ENCODE assay signal across 8 cellular contexts in genomic region chr2:44362207-44363015, GRCh38.
DNase-seq lines count a peak whose midpoint lies in the region; ATAC-seq and TF ChIP-seq lines count a peak whose summit lies in the region.

No MANE protein-coding gene starts in this region.

- H3K9ac ChIP-seq in KMS-11, result peak overlapping the region; percentile 97

- peak; percentile 21 for ATAC-seq in GM21576 (IDR thresholded peaks at IDR 0.05; ENCODE audit: unreplicated experiment)
- ATAC-seq in GM19324 (IDR thresholded peaks at IDR 0.05; ENCODE audit: low FRiP score, unreplicated experiment), result no peak

- no peaks in the 10 kb centered on the region for H3K36me3 ChIP-seq in KMS-11 (ENCODE audit: insufficient read depth)

- TF ChIP-seq CTCF in KMS-11 (conservative IDR thresholded peaks at IDR 0.05; ENCODE audit: low read depth, low read length) (no peak), VCaP (conservative IDR thresholded peaks at IDR 0.05) (no peak)

- peak overlapping the region; percentile 80 for H3K4me2 ChIP-seq in KMS-11

- no peaks in the 10 kb centered on the region for H4K20me1 ChIP-seq in KMS-11 (ENCODE audit: insufficient read depth)

- peaks cover 33% of the 10 kb centered on the region for H3K4me1 ChIP-seq in KMS-11 (ENCODE audit: low read depth, poor library complexity, severe bottlenecking)

- peak overlapping the region; percentile 93 for H2AFZ ChIP-seq in KMS-11 (ENCODE audit: low read depth)

- peaks cover 39% of the 10 kb centered on the region; the same call in 1 of the 2 replicates for H3K79me2 ChIP-seq in KMS-11 (ENCODE audit: insufficient read depth, low read depth)

- no peaks in the 10 kb centered on the region for H3K27me3 ChIP-seq in KMS-11 (ENCODE audit: insufficient read depth, low read depth)

- peak overlapping the region; percentile 87 for H3K4me3 ChIP-seq in KMS-11 (IDR thresholded peaks at IDR 0.05; ENCODE audit: insufficient read depth, low read depth, low read length)

- DNase-seq in DMS114 treated with DMSO at 0.1 percent for 48 hours (lab: John Stamatoyannopoulos, UW; ENCODE audit: unreplicated experiment), result peak; percentile 35
- DNase-seq in cerebellar cortex (ENCODE audit: low spot score), result peak; percentile 61
- DNase-seq in kidney tubule cell (ENCODE audit: low spot score), result peak; percentile 59
- DNase-seq in stimulated activated CD4-positive, alpha-beta T cell treated with anti-CD3 and anti-CD28 coated beads, Interleukin-2, amount 100 ng/mL, for 48 hours, result peak; percentile 21 to 33

- peak overlapping the region; percentile 98 for H3K27ac ChIP-seq in KMS-11
- H3K27ac ChIP-seq in VCaP, result peak overlapping the region; percentile 97
